Comparison of ENCODE assay signal across 9 cellular contexts in genomic region chr3:40719660-40720287, GRCh38.
DNase-seq lines count a peak whose midpoint lies in the region; ATAC-seq, FAIRE-seq and TF ChIP-seq lines count a peak whose summit lies in the region.
"Had no signal": no experiment of that assay in that cellular context is flagged by ENCODE, and none has a peak within 500 bp of the region (broad histone marks: within the 10 kb centered on the region; RNA-seq: fewer than 3 reads in every experiment).

No MANE protein-coding gene starts in this region.

- H3K4me1 ChIP-seq in K562 (replicated peaks in 1 of 2; ENCODE audit: control insufficient read depth in 2 of 2, insufficient read depth in 2 of 2, low read length in 2 of 2) (no peaks in the 10 kb centered on the region), liver (ENCODE audit: control insufficient read depth in 4 of 4, insufficient read depth in 4 of 4, low read length in 3 of 4) (peaks cover 0 to 12% (median 8%) of the 10 kb centered on the region in 4 donors)

- ATAC-seq in K562 (peak; percentile 69), GM21825 (IDR thresholded peaks at IDR 0.05; ENCODE audit: unreplicated experiment) (no peak)
- ATAC-seq in CD4-positive, alpha-beta T cell (ENCODE audit: poor library complexity), result no peak
- ATAC-seq: activated T-helper 17 cell treated with anti-CD3 and anti-CD28 coated beads, Interleukin-2, amount 50 U/mL, for 72 hours had no signal

- H3K4me1 Mint-ChIP-seq in CD4-positive, alpha-beta T cell (ENCODE audit: low read depth), result no peaks in the 10 kb centered on the region
- peaks cover 21% of the 10 kb centered on the region for H3K4me1 Mint-ChIP-seq in glutamatergic neuron (ENCODE audit: low read depth, unreplicated experiment)
- H3K4me1 Mint-ChIP-seq: activated T-helper 17 cell treated with anti-CD3 and anti-CD28 coated beads, Interleukin-2, amount 50 U/mL, for 72 hours had no signal

- TF ChIP-seq CTCF in D721Med (IDR thresholded peaks at IDR 0.05; ENCODE audit: insufficient read depth, missing control alignments), result peak; percentile 16
- peak; percentile 23 to 57 (median 51); a peak in 4 of 6 replicates for TF ChIP-seq CTCF in K562 (IDR thresholded peaks at IDR 0.05 in 2 of 3, conservative IDR thresholded peaks at IDR 0.05 in 1 of 3; ENCODE audit: insufficient read depth in 2 of 3, low read depth in 1 of 3, low read length in 3 of 3)
- peak; percentile 40 for TF ChIP-seq CTCF in liver (IDR thresholded peaks at IDR 0.05; ENCODE audit: low read depth, low read length, missing input control)
- no peak for TF ChIP-seq CTCF in CD4-positive, alpha-beta T cell (IDR thresholded peaks at IDR 0.05)
- no peak for TF ChIP-seq CTCF in glutamatergic neuron (IDR thresholded peaks at IDR 0.05; ENCODE audit: partially characterized antibody, unreplicated experiment)

- POLR2A ChIA-PET in K562 (lab: Yijun Ruan, JAX), result interaction anchor here (0.6 to 1.5 kb wide), 7 partner anchors 18 to 504 kb away, joined by 3 to 4 read pairs (median 3); partner anchors contain the start of gene CTNNB1
- POLR2A ChIA-PET in CD4-positive, alpha-beta T cell (lab: Charles Lee), result no interaction called here

- no peak for TF ChIP-seq POLR2A in K562 (conservative IDR thresholded peaks at IDR 0.05)

- intact Hi-C loops in K562 (cut with micrococcal nuclease), result loop anchor here (10.0 kb wide), 3 partner anchors 135 to 1155 kb away; no protein-coding TSS in a partner anchor
- intact Hi-C loops in CD4-positive, alpha-beta T cell (cut with DNase I, micrococcal nuclease), result no loop called here

- WGBS in K562 (ENCODE audit: insufficient coverage, low coverage, missing lambda C conversion rate), result 6% methylated on average over 11 of the region's 11 CpGs
- 70% methylated on average over 11 of the region's 11 CpGs for WGBS in liver

- peak overlapping the region; percentile 71 for H2AFZ ChIP-seq in K562 (ENCODE audit: low read depth, low read length)

- CTCF ChIA-PET in K562 (lab: Yijun Ruan, JAX; ENCODE audit: low intra/inter-chr PET ratio), result interaction anchor here (0.7 kb wide), 1 partner anchor 375 kb away, joined by 3 read pairs; no protein-coding TSS in a partner anchor
- CTCF ChIA-PET in CD4-positive, alpha-beta T cell (lab: Charles Lee), result no interaction called here

- no peaks in the 10 kb centered on the region for H3K9me3 Mint-ChIP-seq in CD4-positive, alpha-beta T cell
- no peaks in the 10 kb centered on the region for H3K9me3 Mint-ChIP-seq in glutamatergic neuron (ENCODE audit: unreplicated experiment)
- H3K9me3 Mint-ChIP-seq: activated T-helper 17 cell treated with anti-CD3 and anti-CD28 coated beads, Interleukin-2, amount 50 U/mL, for 72 hours had no signal

- H4K20me1 ChIP-seq in K562 (replicated peaks; ENCODE audit: control insufficient read depth, insufficient read depth, low read length), result no peaks in the 10 kb centered on the region

- peak overlapping the region; percentile 61 for H3K4me2 ChIP-seq in K562 (ENCODE audit: insufficient read depth, low read length)

- BruUV-seq in K562 (replicated peaks; lab: Mats Ljungman, UMichigan), result no TSS peak

- H3K9ac ChIP-seq in K562 (ENCODE audit: insufficient read depth in 1 of 2, low read depth in 2 of 2, low read length in 2 of 2) (no peak overlapping the region), liver (ENCODE audit: low read depth in 1 of 2, low read length in 2 of 2) (no peak overlapping the region)

- H3K9me1 ChIP-seq in K562 (ENCODE audit: control insufficient read depth, insufficient read depth, low read length), result no peaks in the 10 kb centered on the region

- no peaks in the 10 kb centered on the region for H3K79me2 ChIP-seq in K562 (ENCODE audit: control insufficient read depth, insufficient read depth, low read length)

- no peak for TF ChIP-seq EP300 in K562 (IDR thresholded peaks at IDR 0.05; ENCODE audit: low read length)

- no peak overlapping the region for H3K27ac ChIP-seq in K562 (ENCODE audit: extremely low read depth, low read depth, low read length)
- H3K27ac ChIP-seq in liver (ENCODE audit: low read depth in 1 of 2, low read length in 2 of 2), result no peak overlapping the region
- no peak overlapping the region for H3K27ac ChIP-seq in CD4-positive, alpha-beta T cell (ENCODE audit: low read depth, low read length)

- in situ Hi-C loops in K562 (cut with MboI), result no loop called here

- no peak for FAIRE-seq in D721Med (lab: Jason Lieb, UNC)
- no peak for FAIRE-seq in K562 (lab: Jason Lieb, UNC)

- TF ChIP-seq RAD21 in K562 (CRISPR knock-in tag; conservative IDR thresholded peaks at IDR 0.05 in 1 of 2, IDR thresholded peaks at IDR 0.05 in 1 of 2) (peak; percentile 49 to 67; a peak in 3 of 4 replicates), liver (IDR thresholded peaks at IDR 0.05) (peak; percentile 81 to 84)

- H3K27me3 Mint-ChIP-seq in CD4-positive, alpha-beta T cell, result peaks cover 8% of the 10 kb centered on the region
- no peaks in the 10 kb centered on the region for H3K27me3 Mint-ChIP-seq in glutamatergic neuron (ENCODE audit: unreplicated experiment)

- DNase-seq in D721Med (ENCODE audit: insufficient read length, low spot score) (no peak), NCI-H2029 treated with DMSO at 0.1 percent for 48 hours (lab: John Stamatoyannopoulos, UW) (peak; percentile 68), K562 (ENCODE audit: extremely low read depth in 1 of 4, low spot score in 3 of 4) (peak; percentile 42 to 71 (median 46)), glutamatergic neuron (no peak)
- no peak for DNase-seq in central memory CD4-positive, alpha-beta T cell
- no peak for DNase-seq in CD4-positive, alpha-beta T cell

- no peak overlapping the region for H3K4me3 Mint-ChIP-seq in CD4-positive, alpha-beta T cell
- no peak overlapping the region for H3K4me3 Mint-ChIP-seq in glutamatergic neuron (ENCODE audit: unreplicated experiment)
- H3K4me3 Mint-ChIP-seq: activated T-helper 17 cell treated with anti-CD3 and anti-CD28 coated beads, Interleukin-2, amount 50 U/mL, for 72 hours had no signal

- no peaks in the 10 kb centered on the region for H3K36me3 ChIP-seq in K562 (ENCODE audit: control insufficient read depth, insufficient read depth, low read length)
- no peaks in the 10 kb centered on the region for H3K36me3 ChIP-seq in liver (ENCODE audit: control insufficient read depth in 4 of 4, insufficient read depth in 3 of 4, low read depth in 1 of 4, low read length in 3 of 4)

- no peaks in the 10 kb centered on the region for H3K36me3 Mint-ChIP-seq in CD4-positive, alpha-beta T cell (ENCODE audit: low read depth)
- no peaks in the 10 kb centered on the region for H3K36me3 Mint-ChIP-seq in glutamatergic neuron (ENCODE audit: unreplicated experiment)

- H3K4me3 ChIP-seq in K562 (no peak overlapping the region), liver (ENCODE audit: low read depth in 1 of 3, low read length in 3 of 3) (no peak overlapping the region)

- peaks cover 0 to 6% of the 10 kb centered on the region in 2 experiments; a peak in 1 of 5 replicates for H3K27me3 ChIP-seq in K562 (ENCODE audit: control insufficient read depth in 2 of 2, insufficient read depth in 2 of 2, low read length in 2 of 2)
- no peaks in the 10 kb centered on the region for H3K27me3 ChIP-seq in liver (ENCODE audit: control insufficient read depth in 4 of 4, insufficient read depth in 4 of 4, low read length in 3 of 4)
- H3K27me3 ChIP-seq in CD4-positive, alpha-beta T cell (ENCODE audit: control insufficient read depth, insufficient read depth, low read length), result no peaks in the 10 kb centered on the region

- H3K27ac Mint-ChIP-seq in CD4-positive, alpha-beta T cell, result no peak overlapping the region
- H3K27ac Mint-ChIP-seq in glutamatergic neuron (ENCODE audit: unreplicated experiment), result no peak overlapping the region
- H3K27ac Mint-ChIP-seq: activated T-helper 17 cell treated with anti-CD3 and anti-CD28 coated beads, Interleukin-2, amount 50 U/mL, for 72 hours had no signal

- H3K9me3 ChIP-seq in K562 (replicated peaks; ENCODE audit: control insufficient read depth, insufficient read depth, low read depth, low read length) (no peaks in the 10 kb centered on the region), liver (ENCODE audit: control insufficient read depth in 4 of 4, low read length in 3 of 4) (no peaks in the 10 kb centered on the region)
- H3K9me3 ChIP-seq in CD4-positive, alpha-beta T cell (ENCODE audit: control insufficient read depth, low read length), result no peaks in the 10 kb centered on the region

TF ChIP-seq in K562, 482 proteins besides CTCF, POLR2A, EP300 and RAD21 (continues in another document):
- peak; percentile 90 to 91 for TF ChIP-seq NRF1 (conservative IDR thresholded peaks at IDR 0.05 in 1 of 2, IDR thresholded peaks at IDR 0.05 in 1 of 2)
- TF ChIP-seq MTF1 (CRISPR knock-in tag; IDR thresholded peaks at IDR 0.05; ENCODE audit: borderline replicate concordance), result no peak
- TF ChIP-seq FUS (optimal IDR thresholded peaks at IDR 0.05; ENCODE audit: low read depth, low read length), result no peak

TF ChIP-seq in liver, 16 proteins besides CTCF, POLR2A, EP300 and RAD21 (continues in another document):
- TF ChIP-seq SP1 (IDR thresholded peaks at IDR 0.05), result no peak
- no peak for TF ChIP-seq NR2F2 (IDR thresholded peaks at IDR 0.05)
- no peak for TF ChIP-seq EGR1 (IDR thresholded peaks at IDR 0.05; ENCODE audit: low read depth in 2 of 2)
- TF ChIP-seq RXRA (IDR thresholded peaks at IDR 0.05), result no peak
- no peak for TF ChIP-seq REST (IDR thresholded peaks at IDR 0.05)
- TF ChIP-seq YY1 (IDR thresholded peaks at IDR 0.05), result no peak

Comparison
In these comparisons a context has a peak if more than half of its experiments do, and no peak if none do; other contexts are left out.
1. DNase-seq: peak in NCI-H2029 treated with DMSO at 0.1 percent for 48 hours (single experiment) and K562 (4 of 4); none in D721Med (single experiment), central memory CD4-positive, alpha-beta T cell (single experiment), CD4-positive, alpha-beta T cell (0 of 10) and glutamatergic neuron (single experiment).
2. CTCF ChIP-seq: peak in D721Med (single experiment), K562 (3 of 3) and liver (single experiment); none in CD4-positive, alpha-beta T cell (single experiment) and glutamatergic neuron (single experiment).